Comparison of ENCODE assay signal across 8 cellular contexts in the genomic region with DNA sequence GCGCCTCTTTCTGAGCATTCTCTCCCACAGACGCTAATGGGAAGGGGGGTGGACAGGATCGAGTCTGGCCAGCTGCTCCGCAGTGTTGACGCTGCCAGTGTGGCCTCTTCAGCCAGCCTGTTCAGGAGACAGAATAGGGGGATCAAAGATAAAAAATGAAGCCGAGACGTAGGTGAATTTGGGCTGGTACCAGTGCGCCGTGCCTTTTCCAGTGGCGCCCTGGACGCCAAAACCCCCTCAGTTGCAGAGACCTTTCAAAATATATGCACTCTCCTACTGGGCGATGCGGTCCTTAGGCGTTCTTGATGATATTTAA. TPM values are rescaled to one million over a fixed set of nuclear protein-coding genes. Genes with fewer than 3 reads are reported as not detected.
DNase-seq lines count a peak whose midpoint lies in the region; ATAC-seq, FAIRE-seq and TF ChIP-seq lines count a peak whose summit lies in the region.

No MANE protein-coding gene starts in this region.

- TF ChIP-seq CTCF in keratinocyte (optimal IDR thresholded peaks at IDR 0.05 in 1 of 3, IDR thresholded peaks at IDR 0.05 in 1 of 3, conservative IDR thresholded peaks at IDR 0.05 in 1 of 3; ENCODE audit: extremely low read depth in 1 of 3, insufficient read depth in 2 of 3, low read length in 3 of 3) (no peak), testis (IDR thresholded peaks at IDR 0.05) (no peak)

- H3K4me2 ChIP-seq in keratinocyte (ENCODE audit: control insufficient read depth, extremely low read depth, insufficient read depth, low read depth, low read length) = peak overlapping the region; percentile 97

- H3K27ac Mint-ChIP-seq in CD4-positive, CD25-positive, alpha-beta regulatory T cell = peak overlapping the region; percentile 69 to 98 (median 97)
- H3K27ac Mint-ChIP-seq in activated naive CD8-positive, alpha-beta T cell treated with anti-CD3 and anti-CD28 coated beads, Interleukin-2, amount 10 ng/mL, durations not matched to agents 7 days and 5 days = peak overlapping the region; percentile 99

- peaks cover 6% of the 10 kb centered on the region for H3K27me3 Mint-ChIP-seq in CD4-positive, CD25-positive, alpha-beta regulatory T cell
- H3K27me3 Mint-ChIP-seq in activated naive CD8-positive, alpha-beta T cell treated with anti-CD3 and anti-CD28 coated beads, Interleukin-2, amount 10 ng/mL, durations not matched to agents 7 days and 5 days = peaks cover 1% of the 10 kb centered on the region

- peak overlapping the region; percentile 97 to 98 (median 98) for H3K4me3 Mint-ChIP-seq in CD4-positive, CD25-positive, alpha-beta regulatory T cell
- peak overlapping the region; percentile 94 for H3K4me3 Mint-ChIP-seq in activated naive CD8-positive, alpha-beta T cell treated with anti-CD3 and anti-CD28 coated beads, Interleukin-2, amount 10 ng/mL, durations not matched to agents 7 days and 5 days

- peaks cover 34% of the 10 kb centered on the region for H3K4me1 ChIP-seq in CD4-positive, CD25-positive, alpha-beta regulatory T cell (ENCODE audit: control insufficient read depth, insufficient read depth, low read length, poor library complexity, severe bottlenecking)
- peaks cover 17% of the 10 kb centered on the region for H3K4me1 ChIP-seq in keratinocyte (ENCODE audit: control insufficient read depth, extremely low read depth, insufficient read depth, low read length)
- H3K4me1 ChIP-seq in testis = peaks cover 10% of the 10 kb centered on the region

- H4K20me1 ChIP-seq in keratinocyte (ENCODE audit: control insufficient read depth, extremely low read depth, insufficient read depth, low read length) = no peaks in the 10 kb centered on the region

- 1 to 2% methylated on average over 11 to 14 of the region's 14 CpGs for WGBS in testis, 2 donors

- DNase-seq in CD4-positive, CD25-positive, alpha-beta regulatory T cell = no peak
- DNase-seq in HK-2 (ENCODE audit: unreplicated experiment) (peak; percentile 22), keratinocyte (ENCODE audit: low read depth, low spot score) (no peak), testis (peak; percentile 47), activated gamma-delta T cell treated with Interleukin-2 at 50 U/mL for 16 hours (no peak), RCC 7860 (ENCODE audit: low spot score) (no peak)
- DNase-seq in activated naive CD8-positive, alpha-beta T cell treated with anti-CD3 and anti-CD28 coated beads, Interleukin-2, amount 10 ng/mL, durations not matched to agents 7 days and 5 days = no peak

- H3K4me3 ChIP-seq in CD4-positive, CD25-positive, alpha-beta regulatory T cell (ENCODE audit: low read depth, low read length) = peak overlapping the region; percentile 86
- H3K4me3 ChIP-seq in keratinocyte (ENCODE audit: control insufficient read depth in 2 of 3, extremely low read depth in 1 of 3, insufficient read depth in 2 of 3, low read depth in 1 of 3, low read length in 3 of 3) (peak overlapping the region; percentile 95 to 99 (median 98)), testis (peak overlapping the region; percentile 85 to 91)

- TF ChIP-seq POLR2A in testis (IDR thresholded peaks at IDR 0.05) = no peak

- FAIRE-seq in keratinocyte (lab: Jason Lieb, UNC) (no peak), RCC 7860 (lab: Jason Lieb, UNC) (no peak)

- no peaks in the 10 kb centered on the region for H3K9me1 ChIP-seq in keratinocyte (ENCODE audit: control insufficient read depth, extremely low read depth, insufficient read depth, low read length)

- no peak for ATAC-seq in CD4-positive, CD25-positive, alpha-beta regulatory T cell (ENCODE audit: low read depth in 2 of 2)
- no peak for ATAC-seq in activated naive CD8-positive, alpha-beta T cell treated with anti-CD3 and anti-CD28 coated beads, Interleukin-2, amount 10 ng/mL, durations not matched to agents 7 days and 5 days (ENCODE audit: low read depth)
- no peak for ATAC-seq in HG03135 (IDR thresholded peaks at IDR 0.05; ENCODE audit: unreplicated experiment)

- peaks cover 14% of the 10 kb centered on the region for H3K36me3 Mint-ChIP-seq in CD4-positive, CD25-positive, alpha-beta regulatory T cell
- H3K36me3 Mint-ChIP-seq in activated naive CD8-positive, alpha-beta T cell treated with anti-CD3 and anti-CD28 coated beads, Interleukin-2, amount 10 ng/mL, durations not matched to agents 7 days and 5 days = peaks cover 12% of the 10 kb centered on the region

- peak overlapping the region; percentile 95 for H3K27ac ChIP-seq in CD4-positive, CD25-positive, alpha-beta regulatory T cell (ENCODE audit: insufficient read depth, low read length, poor library complexity, severe bottlenecking)
- peak overlapping the region; percentile 89 for H3K27ac ChIP-seq in keratinocyte (ENCODE audit: control insufficient read depth, insufficient read depth, low read length)
- H3K27ac ChIP-seq in testis = peak overlapping the region; percentile 99

- POLR2A ChIA-PET in activated naive CD8-positive, alpha-beta T cell treated with anti-CD3 and anti-CD28 coated beads, Interleukin-2, amount 10 ng/mL, durations not matched to agents 7 days and 5 days (lab: Charles Lee) = no interaction called here

- no peaks in the 10 kb centered on the region for H3K27me3 ChIP-seq in CD4-positive, CD25-positive, alpha-beta regulatory T cell (ENCODE audit: control insufficient read depth, insufficient read depth, low read length)
- H3K27me3 ChIP-seq in keratinocyte (ENCODE audit: control insufficient read depth, extremely low read depth, insufficient read depth, low read length) (no peaks in the 10 kb centered on the region), testis (no peaks in the 10 kb centered on the region)

- H3K79me2 ChIP-seq in keratinocyte (ENCODE audit: control insufficient read depth, insufficient read depth, low read length) = peaks cover 56% of the 10 kb centered on the region

- dilution Hi-C loops in keratinocyte (cut with MboI; ENCODE audit: extremely low pct_ligation_motif_present, low sequenced_read_pairs) = no loop called here

- no peaks in the 10 kb centered on the region for H3K9me3 ChIP-seq in CD4-positive, CD25-positive, alpha-beta regulatory T cell (ENCODE audit: control insufficient read depth in 2 of 2, low read length in 2 of 2)
- H3K9me3 ChIP-seq in keratinocyte (ENCODE audit: control insufficient read depth, low read depth, low read length) = no peaks in the 10 kb centered on the region
- H3K9me3 ChIP-seq in testis = no peaks in the 10 kb centered on the region

- intact Hi-C loops in testis (cut with DNase I; ENCODE audit: low total_unique reads) = no loop called here

- peaks cover 33 to 70% (median 51%) of the 10 kb centered on the region in 4 donors for H3K4me1 Mint-ChIP-seq in CD4-positive, CD25-positive, alpha-beta regulatory T cell
- H3K4me1 Mint-ChIP-seq in activated naive CD8-positive, alpha-beta T cell treated with anti-CD3 and anti-CD28 coated beads, Interleukin-2, amount 10 ng/mL, durations not matched to agents 7 days and 5 days = peaks cover 34% of the 10 kb centered on the region

- H3K36me3 ChIP-seq in CD4-positive, CD25-positive, alpha-beta regulatory T cell (ENCODE audit: control insufficient read depth, insufficient read depth, low read length) = no peaks in the 10 kb centered on the region
- H3K36me3 ChIP-seq in keratinocyte (ENCODE audit: control insufficient read depth in 2 of 2, extremely low read depth in 1 of 2, insufficient read depth in 2 of 2, low read length in 2 of 2) = no peaks in the 10 kb centered on the region
- no peaks in the 10 kb centered on the region for H3K36me3 ChIP-seq in testis (ENCODE audit: low read depth, missing control alignments)

- H3K9ac ChIP-seq in keratinocyte (ENCODE audit: control insufficient read depth, extremely low read depth, insufficient read depth, low read length) = peak overlapping the region; percentile 92

- peak overlapping the region; percentile 92 for H2AFZ ChIP-seq in keratinocyte (ENCODE audit: control insufficient read depth, low read length)

- H3K9me3 Mint-ChIP-seq in CD4-positive, CD25-positive, alpha-beta regulatory T cell = peaks cover 0 to 3% (median 0%) of the 10 kb centered on the region in 7 donors
- H3K9me3 Mint-ChIP-seq in activated naive CD8-positive, alpha-beta T cell treated with anti-CD3 and anti-CD28 coated beads, Interleukin-2, amount 10 ng/mL, durations not matched to agents 7 days and 5 days = peaks cover 1% of the 10 kb centered on the region

RNA-seq across cellular contexts. Expression of a gene that starts 1.1 kb away (rescaled TPM):
- 91.0 TPM for total RNA-seq in CD4-positive, CD25-positive, alpha-beta regulatory T cell
- 10 to 100 TPM; 34.3 to 63.7 (median 54.8) TPM for polyA plus RNA-seq in CD4-positive, CD25-positive, alpha-beta regulatory T cell
- 10 to 100 TPM; 75.4 to 85.6 TPM for total RNA-seq in activated naive CD8-positive, alpha-beta T cell treated with anti-CD3 and anti-CD28 coated beads, Interleukin-2, amount 10 ng/mL, durations not matched to agents 7 days and 5 days
- polyA plus RNA-seq in keratinocyte (37.0 to 42.8 TPM (median 38.5 TPM) in 3 replicates), testis (ENCODE audit: insufficient read depth, low read depth, low replicate concordance) (70.7 TPM)
- 177 TPM for polyA plus RNA-seq in keratinocyte (2011; ENCODE audit: low read depth)
- 38.0 and 40.7 TPM in 2 replicates for polyA plus RNA-seq in keratinocyte (2011; cell fraction: cytosol; rRNA removed)
- polyA plus RNA-seq in keratinocyte (2011; cell fraction: nucleus; rRNA removed) = 90.5 and 92.8 TPM in 2 replicates
- 23.5 and 36.1 TPM in 2 replicates for polyA plus RNA-seq in keratinocyte (2012; ENCODE audit: low replicate concordance)
- 18.4 to 77.9 TPM (median 41.8 TPM) in 3 replicates for polyA minus RNA-seq in keratinocyte
- polyA minus RNA-seq in keratinocyte (2011; cell fraction: cytosol; rRNA and poly(A)+ RNA removed) = 68.9 TPM
- polyA minus RNA-seq in keratinocyte (2011; cell fraction: nucleus; rRNA and poly(A)+ RNA removed) = 65.2 and 134 TPM in 2 replicates
- 100 to 1,000 TPM; 154 to 181 TPM for total RNA-seq in testis

RNA-seq across cellular contexts. Expression of a gene that starts 1.3 kb away (rescaled TPM):
- total RNA-seq in CD4-positive, CD25-positive, alpha-beta regulatory T cell = 11.3 TPM
- polyA plus RNA-seq in CD4-positive, CD25-positive, alpha-beta regulatory T cell = 10 to 100 TPM; 19.9 to 35.3 (median 29.1) TPM
- 10 to 100 TPM; 12.4 to 18.8 TPM for total RNA-seq in activated naive CD8-positive, alpha-beta T cell treated with anti-CD3 and anti-CD28 coated beads, Interleukin-2, amount 10 ng/mL, durations not matched to agents 7 days and 5 days
- polyA plus RNA-seq in keratinocyte (12.3 to 31.8 TPM (median 22.4 TPM) in 3 replicates), testis (ENCODE audit: insufficient read depth, low read depth, low replicate concordance) (96.2 TPM)
- 3.1 TPM for polyA plus RNA-seq in keratinocyte (2011; ENCODE audit: low read depth)
- 15.5 and 43.0 TPM in 2 replicates for polyA plus RNA-seq in keratinocyte (2011; cell fraction: cytosol; rRNA removed)
- 13.8 and 16.2 TPM in 2 replicates for polyA plus RNA-seq in keratinocyte (2011; cell fraction: nucleus; rRNA removed)
- 11.6 and 12.5 TPM in 2 replicates for polyA plus RNA-seq in keratinocyte (2012; ENCODE audit: low replicate concordance)
- polyA minus RNA-seq in keratinocyte = 6.2 to 11.4 TPM (median 6.2 TPM) in 3 replicates
- 11.1 TPM for polyA minus RNA-seq in keratinocyte (2011; cell fraction: cytosol; rRNA and poly(A)+ RNA removed)
- polyA minus RNA-seq in keratinocyte (2011; cell fraction: nucleus; rRNA and poly(A)+ RNA removed) = 1.7 and 4.0 TPM in 2 replicates
- total RNA-seq in testis = 10 to 100 TPM; 38.0 to 44.9 TPM

Comparison
In these comparisons a context has a peak if more than half of its experiments do, and no peak if none do; other contexts are left out.
1. DNase-seq: peak in HK-2 (single experiment) and testis (single experiment); none in CD4-positive, CD25-positive, alpha-beta regulatory T cell (0 of 3), activated naive CD8-positive, alpha-beta T cell treated with anti-CD3 and anti-CD28 coated beads, Interleukin-2, amount 10 ng/mL, durations not matched to agents 7 days and 5 days (single experiment), keratinocyte (single experiment), activated gamma-delta T cell treated with Interleukin-2 at 50 U/mL for 16 hours (single experiment) and RCC 7860 (single experiment).
2. Peak in every context shown above with its lines, with median percentiles within 50 percentile points of each other: H3K27ac ChIP-seq and H3K4me3 ChIP-seq.